In genomic region chr12:116707751-116708150, GRCh38 we compare ENCODE assay signal across 1 cellular context.
TF ChIP-seq lines count a peak whose summit lies in the region.

No MANE protein-coding gene starts in this region.

TF ChIP-seq in GM12878, 131 proteins besides CTCF, POLR2A, EP300 and RAD21 (continued from another document):
- no peak for TF ChIP-seq E4F1 (IDR thresholded peaks at IDR 0.05; ENCODE audit: borderline replicate concordance, partially characterized antibody)
TF ChIP-seq in GM12878: peak in this region for 1.
